Comparison of ENCODE assay signal across 9 cellular contexts in genomic region chr1:2189459-2190425, GRCh38. TPM values are rescaled to one million over a fixed set of nuclear protein-coding genes. Genes with fewer than 3 reads are reported as not detected.
DNase-seq lines count a peak whose midpoint lies in the region; ATAC-seq and TF ChIP-seq lines count a peak whose summit lies in the region.
"Had no signal": no experiment of that assay in that cellular context is flagged by ENCODE, and none has a peak within 500 bp of the region (broad histone marks: within the 10 kb centered on the region; RNA-seq: fewer than 3 reads in every experiment).

No MANE protein-coding gene starts in this region.

- no peaks in the 10 kb centered on the region for H3K9me3 Mint-ChIP-seq in activated T-cell treated with anti-CD3 and anti-CD28 coated beads, Interleukin-2, amount 50 U/mL, for 72 hours

- H3F3A ChIP-seq in PC-9 (ENCODE audit: insufficient read depth, low read depth), result peaks cover 5% of the 10 kb centered on the region; the same call in 1 of the 2 replicates

- H3K9me3 ChIP-seq in HUES6 (ENCODE audit: control insufficient read depth, insufficient read depth, low read depth, low read length) (no peaks in the 10 kb centered on the region), PC-9 (ENCODE audit: insufficient read depth, low read depth) (no peaks in the 10 kb centered on the region), esophagus muscularis mucosa (no peaks in the 10 kb centered on the region), muscle layer of duodenum (ENCODE audit: control insufficient read depth in 1 of 2, low read length in 2 of 2) (no peaks in the 10 kb centered on the region)

- no peaks in the 10 kb centered on the region for H3K36me3 Mint-ChIP-seq in activated T-cell treated with anti-CD3 and anti-CD28 coated beads, Interleukin-2, amount 50 U/mL, for 72 hours (ENCODE audit: insufficient read depth in 2 of 2)

- POLR2A ChIA-PET in PC-9 (lab: Charles Lee; ENCODE audit: unreplicated experiment), result interaction anchor here (0.6 to 0.7 kb wide), 3 partner anchors 10 to 195 kb away, joined by 5 to 12 read pairs (median 8); partner anchors contain the start of gene GABRD

- peak; percentile 82 for DNase-seq in 8988T
- DNase-seq in PC-9, result peak; percentile 75 to 93
- DNase-seq in activated T-cell treated with anti-CD3 and anti-CD28 coated beads, Interleukin-2, amount 50 U/mL, for 72 hours, result peak; percentile 79 to 90
- DNase-seq in esophagus muscularis mucosa (ENCODE audit: extremely low spot score), result peak; percentile 98
- DNase-seq in stimulated activated CD8-positive, alpha-beta memory T cell treated with anti-CD3 and anti-CD28 coated beads, Interleukin-4, amount 100 ng/mL, for 48 hours, result peak; percentile 93
- DNase-seq: DND-41 had no signal

- peak overlapping the region; percentile 51 for H3K4me3 ChIP-seq in HUES6 (ENCODE audit: low read depth, low read length)
- H3K4me3 ChIP-seq in PC-9, result peak overlapping the region; percentile 50; the same call in 1 of the 2 replicates
- peak overlapping the region; percentile 57 to 81 (median 64) for H3K4me3 ChIP-seq in esophagus muscularis mucosa
- H3K4me3 ChIP-seq in muscle layer of duodenum (ENCODE audit: low read depth in 1 of 2, low read length in 2 of 2), result peak overlapping the region; percentile 60 to 66

- peaks cover 13% of the 10 kb centered on the region for H3K4me1 Mint-ChIP-seq in activated T-cell treated with anti-CD3 and anti-CD28 coated beads, Interleukin-2, amount 50 U/mL, for 72 hours (ENCODE audit: low read depth)

- peak overlapping the region; percentile 54 for H3K27ac Mint-ChIP-seq in activated T-cell treated with anti-CD3 and anti-CD28 coated beads, Interleukin-2, amount 50 U/mL, for 72 hours

- no peaks in the 10 kb centered on the region for H3K27me3 Mint-ChIP-seq in activated T-cell treated with anti-CD3 and anti-CD28 coated beads, Interleukin-2, amount 50 U/mL, for 72 hours (ENCODE audit: low read depth)

- no peaks in the 10 kb centered on the region for H3K9me2 ChIP-seq in PC-9 (ENCODE audit: insufficient read depth)

- H3K4me1 ChIP-seq in HUES6 (ENCODE audit: control insufficient read depth, insufficient read depth, low read length), result peaks cover 20% of the 10 kb centered on the region
- H3K4me1 ChIP-seq in PC-9 (replicated peaks; ENCODE audit: insufficient read depth), result peaks cover 4% of the 10 kb centered on the region; the same call in 1 of the 2 replicates
- peaks cover 43 to 53% (median 52%) of the 10 kb centered on the region in 4 donors for H3K4me1 ChIP-seq in esophagus muscularis mucosa
- peaks cover 17 to 40% of the 10 kb centered on the region in 2 donors for H3K4me1 ChIP-seq in muscle layer of duodenum (ENCODE audit: control insufficient read depth in 1 of 2, insufficient read depth in 2 of 2, low read length in 2 of 2)

- peaks cover 25% of the 10 kb centered on the region for H3K36me3 ChIP-seq in HUES6 (ENCODE audit: control insufficient read depth, insufficient read depth, low read length)
- no peaks in the 10 kb centered on the region for H3K36me3 ChIP-seq in PC-9 (ENCODE audit: low read depth)
- H3K36me3 ChIP-seq in esophagus muscularis mucosa, result peaks cover 0 to 21% (median 12%) of the 10 kb centered on the region in 4 donors
- peaks cover 0 to 5% of the 10 kb centered on the region in 2 donors for H3K36me3 ChIP-seq in muscle layer of duodenum (ENCODE audit: control insufficient read depth in 1 of 2, insufficient read depth in 2 of 2, low read length in 2 of 2)

- intact Hi-C loops in PC-9 (cut with micrococcal nuclease; ENCODE audit: unreplicated experiment), result loop anchor here (10.0 kb wide), 1 partner anchor 1235 kb away; no protein-coding TSS in a partner anchor
- intact Hi-C loops in esophagus muscularis mucosa (cut with DNase I), result no loop called here

- peak; percentile 84 to 92 for ATAC-seq in activated T-cell treated with anti-CD3 and anti-CD28 coated beads, Interleukin-2, amount 50 U/mL, for 72 hours (replicated peaks in 1 of 2)

- TF ChIP-seq POLR2A in GM19099 (IDR thresholded peaks at IDR 0.05; ENCODE audit: extremely low read depth, insufficient read length, low read depth), result peak; percentile 45
- peak; percentile 82 for TF ChIP-seq POLR2A in esophagus muscularis mucosa (IDR thresholded peaks at IDR 0.05; ENCODE audit: low read depth)

- H3K27me3 ChIP-seq in HUES6 (ENCODE audit: control insufficient read depth, insufficient read depth, low read length) (no peaks in the 10 kb centered on the region), PC-9 (ENCODE audit: insufficient read depth, low read depth) (no peaks in the 10 kb centered on the region), esophagus muscularis mucosa (no peaks in the 10 kb centered on the region), muscle layer of duodenum (ENCODE audit: low read depth, low read length) (no peaks in the 10 kb centered on the region)

- H3K4me2 ChIP-seq in PC-9, result peak overlapping the region; percentile 76

- CTCF ChIA-PET in PC-9 (lab: Charles Lee), result interaction anchor here (0.6 to 0.8 kb wide), 3 partner anchors 15 to 246 kb away, joined by 3 to 5 read pairs (median 5); no protein-coding TSS in a partner anchor

- BruUV-seq in PC-9 (replicated peaks; lab: Mats Ljungman, UMichigan), result no TSS peak

- H3K9ac ChIP-seq in HUES6 (ENCODE audit: low read length), result peak overlapping the region; percentile 46

- peak overlapping the region; percentile 12; the same call in 1 of the 2 replicates for H3K27ac ChIP-seq in HUES6 (ENCODE audit: low read depth, low read length)
- H3K27ac ChIP-seq in PC-9, result no peak overlapping the region
- peak overlapping the region; percentile 94 to 99 (median 98) for H3K27ac ChIP-seq in esophagus muscularis mucosa (replicated peaks in 1 of 4)
- peak overlapping the region; percentile 77 for H3K27ac ChIP-seq in muscle layer of duodenum (ENCODE audit: low read length)

- 13% methylated on average over 15 of the region's 65 CpGs for WGBS in esophagus muscularis mucosa

- H3K79me2 ChIP-seq in PC-9 (ENCODE audit: low read depth), result no peaks in the 10 kb centered on the region

- H4K20me1 ChIP-seq in PC-9 (ENCODE audit: insufficient read depth), result no peaks in the 10 kb centered on the region; the same call in 1 of the 2 replicates

- TF ChIP-seq CTCF in PC-9 (conservative IDR thresholded peaks at IDR 0.05) (no peak), esophagus muscularis mucosa (IDR thresholded peaks at IDR 0.05) (peak in 1 of 3 experiments; percentile 13)

- H2AFZ ChIP-seq in PC-9, result 0 out of 2 replicates have a peak overlapping the region, but pooled peaks have one; percentile 50

- peak overlapping the region; percentile 67 to 80 for H3K4me3 Mint-ChIP-seq in activated T-cell treated with anti-CD3 and anti-CD28 coated beads, Interleukin-2, amount 50 U/mL, for 72 hours

- no peak for TF ChIP-seq EP300 in esophagus muscularis mucosa (IDR thresholded peaks at IDR 0.05)

RNA-seq across cellular contexts. Expression of gene FAAP20, which starts 4.8 kb away (rescaled TPM):
- 72.1 and 97.1 TPM in 2 replicates for total RNA-seq in PC-9 (2021)
- 10 to 100 TPM; 74.6 to 80.4 TPM for total RNA-seq in activated T-cell treated with anti-CD3 and anti-CD28 coated beads, Interleukin-2, amount 50 U/mL, for 72 hours
- total RNA-seq in esophagus muscularis mucosa, result 10 to 100 TPM; 37.9 to 81.7 (median 55.7) TPM

RNA-seq across cellular contexts. Expression of gene SKI, which starts 38.4 kb away (rescaled TPM):
- total RNA-seq in PC-9 (2021), result 36.2 and 39.1 TPM in 2 replicates
- total RNA-seq in activated T-cell treated with anti-CD3 and anti-CD28 coated beads, Interleukin-2, amount 50 U/mL, for 72 hours, result 10 to 100 TPM; 28.5 to 32.3 TPM
- total RNA-seq in esophagus muscularis mucosa, result 100 to 1,000 TPM in 2 of 4 donors, 10 to 100 TPM in 2; 70.1 to 190 (median 124) TPM
